10 cellular contexts compared by ENCODE assay signal in the genomic region with DNA sequence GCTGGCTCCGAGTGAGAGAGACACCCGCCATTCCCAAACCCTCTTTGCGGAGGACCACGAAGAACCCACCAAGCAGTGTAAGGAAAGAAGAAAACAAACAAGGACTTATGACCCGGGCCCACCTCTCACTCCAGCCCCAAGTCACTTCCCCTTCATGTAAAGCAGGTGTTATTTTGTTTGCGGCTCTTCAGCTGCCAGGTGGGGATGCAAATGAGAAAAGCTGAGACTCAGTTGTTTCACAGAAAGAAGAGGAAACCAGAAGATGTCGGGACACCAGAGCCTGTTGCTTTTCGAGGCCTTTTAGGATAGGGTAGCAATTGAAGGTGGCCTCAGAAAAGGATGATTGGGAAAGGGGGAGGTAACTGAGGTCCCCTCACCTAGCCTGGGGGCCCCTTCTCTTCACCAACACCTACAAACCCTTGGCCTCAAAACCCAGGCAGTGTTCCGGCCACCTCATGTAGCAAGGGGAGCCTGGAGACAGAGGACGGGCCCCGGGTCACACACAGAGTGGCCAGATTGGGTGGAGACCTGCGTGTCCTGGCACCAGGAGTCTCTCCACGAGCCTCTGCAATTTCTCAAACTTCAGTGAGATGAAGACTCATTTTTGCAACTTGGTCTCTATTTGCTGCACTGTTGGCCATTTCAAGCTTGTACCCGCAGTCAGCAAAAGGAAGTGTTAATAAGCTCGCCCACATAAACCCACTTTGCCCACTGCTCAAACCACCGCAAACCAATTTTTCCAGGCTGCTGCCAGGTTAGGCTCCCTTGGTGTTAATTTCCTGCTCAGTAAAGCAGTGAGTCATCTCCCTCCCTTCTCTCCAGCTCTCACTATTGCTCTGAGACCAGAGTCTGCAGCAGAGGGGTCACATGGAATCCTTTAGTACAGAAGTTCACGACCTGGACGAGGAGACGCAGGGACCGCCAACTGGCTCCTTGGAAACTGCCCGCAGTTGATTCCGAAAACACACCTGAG. TPM values are rescaled to one million over a fixed set of nuclear protein-coding genes. Genes with fewer than 3 reads are reported as not detected.
DNase-seq lines count a peak whose midpoint lies in the region; ATAC-seq and TF ChIP-seq lines count a peak whose summit lies in the region.
"Had no signal": no experiment of that assay in that cellular context is flagged by ENCODE, and none has a peak within 500 bp of the region (broad histone marks: within the 10 kb centered on the region; RNA-seq: fewer than 3 reads in every experiment).

No MANE protein-coding gene starts in this region.

- ATAC-seq in GM21447 (IDR thresholded peaks at IDR 0.05; ENCODE audit: unreplicated experiment) = peak; percentile 68

- H3K27me3 Mint-ChIP-seq in nephron (ENCODE audit: low read depth) (peaks cover 48% of the 10 kb centered on the region), HFFc6 (ENCODE audit: insufficient read depth) (peaks cover 27% of the 10 kb centered on the region)

- H3K4me1 Mint-ChIP-seq in nephron = peaks cover 29% of the 10 kb centered on the region
- no peaks in the 10 kb centered on the region for H3K4me1 Mint-ChIP-seq in HFFc6 (ENCODE audit: low read depth)

- H3K27ac Mint-ChIP-seq in nephron (peak overlapping the region in 2 of 3 experiments; percentile 39 to 62), HFFc6 (no peak overlapping the region)

- H3K4me3 Mint-ChIP-seq in nephron (no peak overlapping the region), HFFc6 (no peak overlapping the region)

- H3K9me3 Mint-ChIP-seq in nephron (peaks cover 11% of the 10 kb centered on the region), HFFc6 (peaks cover 7% of the 10 kb centered on the region)

- TF ChIP-seq CTCF in nephron (IDR thresholded peaks at IDR 0.05; ENCODE audit: unreplicated experiment in 3 of 3) (no peak), HFFc6 (IDR thresholded peaks at IDR 0.05) (no peak)

- peak; percentile 54 for DNase-seq in DMS53 (lab: John Stamatoyannopoulos, UW)
- no peak for DNase-seq in DMS53 treated with DMSO at 0.1 percent for 48 hours (lab: John Stamatoyannopoulos, UW; ENCODE audit: unreplicated experiment)
- DNase-seq in NAMALWA (ENCODE audit: low spot score) = peak; percentile 96
- no peak for DNase-seq in superior temporal gyrus (ENCODE audit: extremely low spot score)
- no peak for DNase-seq in HFFc6
- no peak for DNase-seq in NCI-H2227 (lab: John Stamatoyannopoulos, UW; ENCODE audit: unreplicated experiment)

- H3K36me3 Mint-ChIP-seq in nephron (ENCODE audit: low read depth) = no peaks in the 10 kb centered on the region
- no peaks in the 10 kb centered on the region for H3K36me3 Mint-ChIP-seq in HFFc6 (ENCODE audit: low read depth)

RNA-seq across cellular contexts. Expression of gene AOC1, which starts 45.5 kb away (rescaled TPM):
- not detected for total RNA-seq in HFFc6 (2021; fragmentation: NEBNext Ultra II Directional; extraction: Animal tissue kit (Norgen Biotek cat#: 25700))
- total RNA-seq: activated CD8-positive, alpha-beta memory T cell treated with anti-CD3 and anti-CD28 coated beads for 36 hours; lung microvascular endothelial cell had no signal

Comparison
In these comparisons a context has a peak if more than half of its experiments do, and no peak if none do; other contexts are left out.
1. DNase-seq: peak in DMS53 (single experiment) and NAMALWA (single experiment); none in DMS53 treated with DMSO at 0.1 percent for 48 hours (single experiment), superior temporal gyrus (single experiment), HFFc6 (single experiment) and NCI-H2227 (single experiment).